Comparison of ENCODE assay signal across 1 cellular context in the genomic region with DNA sequence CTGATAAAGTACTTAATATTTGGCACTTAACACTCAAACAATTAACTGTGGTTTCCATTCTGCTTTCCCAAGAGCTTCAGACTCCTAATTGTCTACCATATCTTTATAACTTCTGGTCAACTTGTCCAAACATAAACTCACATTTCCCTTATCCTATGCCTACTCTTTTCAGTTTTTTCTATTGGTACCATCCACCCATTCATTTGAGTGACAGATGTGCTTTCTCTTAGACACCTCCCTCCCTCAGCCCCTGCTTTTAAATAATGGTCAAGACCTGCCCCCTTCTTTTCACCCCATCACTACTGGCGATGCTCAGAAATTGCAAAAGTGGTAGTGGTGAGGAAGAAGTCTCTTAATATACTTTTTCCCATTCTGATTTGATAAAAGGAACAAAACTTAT.
A peak's percentile ranks its signal among the peaks of the same experiment; 100 is the strongest.
TF ChIP-seq lines count a peak whose summit lies in the region.

No MANE protein-coding gene starts in this region.

TF ChIP-seq in K562, 482 proteins besides CTCF, POLR2A, EP300 and RAD21:
- TF ChIP-seq SAFB (IDR thresholded peaks at IDR 0.05; ENCODE audit: borderline replicate concordance, low read depth, low read length), result no peak
- no peak for TF ChIP-seq GATAD2B (IDR thresholded peaks at IDR 0.05; ENCODE audit: borderline replicate concordance)
- TF ChIP-seq, protein P1, sequence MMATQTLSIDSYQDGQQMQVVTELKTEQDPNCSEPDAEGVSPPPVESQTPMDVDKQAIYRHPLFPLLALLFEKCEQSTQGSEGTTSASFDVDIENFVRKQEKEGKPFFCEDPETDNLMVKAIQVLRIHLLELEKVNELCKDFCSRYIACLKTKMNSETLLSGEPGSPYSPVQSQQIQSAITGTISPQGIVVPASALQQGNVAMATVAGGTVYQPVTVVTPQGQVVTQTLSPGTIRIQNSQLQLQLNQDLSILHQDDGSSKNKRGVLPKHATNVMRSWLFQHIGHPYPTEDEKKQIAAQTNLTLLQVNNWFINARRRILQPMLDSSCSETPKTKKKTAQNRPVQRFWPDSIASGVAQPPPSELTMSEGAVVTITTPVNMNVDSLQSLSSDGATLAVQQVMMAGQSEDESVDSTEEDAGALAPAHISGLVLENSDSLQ (IDR thresholded peaks at IDR 0.05), result peak; percentile 57
